ENCODE assay signal across 27 cellular contexts in the genomic region with DNA sequence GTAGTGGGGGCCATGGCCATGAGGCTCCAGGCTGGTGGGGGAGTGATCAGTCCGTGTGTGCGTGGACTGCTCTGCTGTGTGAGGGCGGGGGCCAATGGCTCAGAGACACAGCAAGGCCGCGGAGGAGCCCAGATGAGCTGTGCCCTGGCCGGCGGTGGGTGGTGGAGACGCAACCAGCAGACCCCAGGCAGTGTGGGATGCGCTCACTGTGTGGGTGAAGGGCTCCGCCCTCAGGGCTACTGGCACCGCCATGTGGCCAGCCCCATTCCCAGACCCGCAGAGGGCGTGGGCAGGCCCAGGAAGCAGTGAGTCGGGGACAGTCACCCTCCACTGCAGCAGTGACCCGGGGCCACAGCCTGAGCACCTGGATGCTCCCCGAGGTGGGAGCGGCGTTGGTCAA. TPM values are rescaled to one million over a fixed set of nuclear protein-coding genes. Genes with fewer than 3 reads are reported as not detected.
"Had no signal": no experiment of that assay in that cellular context is flagged by ENCODE, and none has a peak within 500 bp of the region (broad histone marks: within the 10 kb centered on the region; RNA-seq: fewer than 3 reads in every experiment).

No MANE protein-coding gene starts in this region.

- DNase-seq: IMR-90; Karpas-422; KG1; MG63; NCI-H1105 treated with DMSO at 0.1 percent for 48 hours; NCI-H1417 treated with DMSO at 0.1 percent for 48 hours; NCI-H187; NCI-H2029; NCI-H2081 treated with DMSO at 0.1 percent for 48 hours; NCI-H2171; NCI-H226; NCI-H446; NCI-H510A; NCI-H524 treated with DMSO at 0.1 percent for 48 hours; NCI-H69; NCI-H774; NK-92 treated with Interleukin-12 subunit alpha and Interleukin-12 subunit beta, amount 100 ng/mL, for 24 hours; PC-3; SHP77; SK-N-SH; SW 1271 had no signal

- H3K4me2 ChIP-seq: SK-N-SH had no signal

- H3K9me3 ChIP-seq: MG63, SK-N-SH had no signal

- H3K36me3 ChIP-seq: MG63 had no signal

- H3K27me3 ChIP-seq: MG63 had no signal

- H3K27ac ChIP-seq: RWPE1 had no signal

- H3K9ac ChIP-seq: SK-N-SH had no signal

- ATAC-seq: HepG2, Panc1, PC-3 had no signal

- H3K4me3 ChIP-seq: MG63 had no signal

RNA-seq across cellular contexts. Expression of gene NKX6-2, which starts 9.1 kb away (rescaled TPM):
- total RNA-seq: HepG2, HT1080, IMR-90, OCI-LY7, PC-3, SK-MEL-5 had no signal
- polyA plus RNA-seq: HepG2, IMR-90, SK-N-SH had no signal
